ENCODE assay signal across 8 cellular contexts in the genomic region with DNA sequence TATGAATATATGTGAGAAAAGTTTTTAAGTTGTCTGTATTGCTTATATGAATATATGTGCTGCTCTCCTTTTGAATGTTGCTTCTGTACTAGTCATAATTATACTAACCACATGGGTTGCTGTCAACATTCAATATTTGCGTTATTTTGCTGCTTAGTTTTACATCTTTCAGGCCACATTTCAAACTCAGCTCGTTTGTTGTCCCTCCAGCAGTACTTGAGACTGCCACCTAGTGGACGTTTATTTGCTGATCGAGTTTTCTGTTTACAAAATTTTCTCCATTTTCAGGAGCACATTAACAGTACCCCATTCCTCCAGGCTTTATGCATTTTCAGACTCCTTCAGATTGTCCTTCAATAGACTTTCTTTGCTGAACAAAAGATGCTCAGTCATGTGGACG.
DNase-seq lines count a peak whose midpoint lies in the region; ATAC-seq, FAIRE-seq and TF ChIP-seq lines count a peak whose summit lies in the region.

No MANE protein-coding gene starts in this region.

- TF ChIP-seq CTCF in Calu3 (IDR thresholded peaks at IDR 0.05; ENCODE audit: unreplicated experiment): no peak
- TF ChIP-seq CTCF in LNCaP clone FGC (IDR thresholded peaks at IDR 0.05; ENCODE audit: control insufficient read depth, extremely low read depth, insufficient read depth): peak; percentile 50

- no peak overlapping the region for H3K27ac Mint-ChIP-seq in Calu3 (ENCODE audit: unreplicated experiment)
- H3K27ac Mint-ChIP-seq in activated naive CD4-positive, alpha-beta T cell treated with anti-CD3 and anti-CD28 coated beads for 36 hours: no peak overlapping the region

- H3K27me3 Mint-ChIP-seq in Calu3 (ENCODE audit: unreplicated experiment): peaks cover 19% of the 10 kb centered on the region
- H3K27me3 Mint-ChIP-seq in activated naive CD4-positive, alpha-beta T cell treated with anti-CD3 and anti-CD28 coated beads for 36 hours (ENCODE audit: low read depth): no peaks in the 10 kb centered on the region

- H3K4me3 ChIP-seq in LNCaP clone FGC (ENCODE audit: low read depth, low read length): no peak overlapping the region

- ATAC-seq in GM18517 (IDR thresholded peaks at IDR 0.05; ENCODE audit: unreplicated experiment): no peak
- no peak for ATAC-seq in HG02610 (IDR thresholded peaks at IDR 0.05; ENCODE audit: unreplicated experiment)

- H3K4me3 Mint-ChIP-seq in Calu3 (ENCODE audit: low read depth, unreplicated experiment): no peak overlapping the region
- no peak overlapping the region for H3K4me3 Mint-ChIP-seq in activated naive CD4-positive, alpha-beta T cell treated with anti-CD3 and anti-CD28 coated beads for 36 hours

- DNase-seq in Calu3 (peak; percentile 25), LNCaP clone FGC (ENCODE audit: low read depth) (peak; percentile 1), iPS-NIHi11 (ENCODE audit: low spot score) (peak; percentile 24), stromal cell of bone marrow (ENCODE audit: low read depth) (peak; percentile 18)
- peak; percentile 37 for DNase-seq in activated naive CD4-positive, alpha-beta T cell treated with anti-CD3 and anti-CD28 coated beads for 36 hours

- H3K9me3 Mint-ChIP-seq in Calu3 (ENCODE audit: low read depth, unreplicated experiment): no peaks in the 10 kb centered on the region
- no peaks in the 10 kb centered on the region for H3K9me3 Mint-ChIP-seq in activated naive CD4-positive, alpha-beta T cell treated with anti-CD3 and anti-CD28 coated beads for 36 hours

- peak; percentile 92 for FAIRE-seq in A204.1 (lab: Jason Lieb, UNC)

- H3K4me1 Mint-ChIP-seq in Calu3 (ENCODE audit: low read depth, unreplicated experiment): no peaks in the 10 kb centered on the region
- peaks cover 6% of the 10 kb centered on the region for H3K4me1 Mint-ChIP-seq in activated naive CD4-positive, alpha-beta T cell treated with anti-CD3 and anti-CD28 coated beads for 36 hours (ENCODE audit: low read depth)

- H3K36me3 Mint-ChIP-seq in Calu3 (ENCODE audit: insufficient read depth, unreplicated experiment): no peaks in the 10 kb centered on the region
- H3K36me3 Mint-ChIP-seq in activated naive CD4-positive, alpha-beta T cell treated with anti-CD3 and anti-CD28 coated beads for 36 hours (ENCODE audit: low read depth): no peaks in the 10 kb centered on the region

- CTCF ChIA-PET in Calu3 (lab: Charles Lee): interaction anchor here (0.9 to 1.5 kb wide), 2 partner anchors 9 to 84 kb away, joined by 4 to 5 read pairs; no protein-coding TSS in a partner anchor
- CTCF ChIA-PET in activated naive CD4-positive, alpha-beta T cell treated with anti-CD3 and anti-CD28 coated beads for 36 hours (lab: Charles Lee): interaction anchor here (0.6 to 4.6 kb wide), 7 partner anchors 21 to 272 kb away, joined by 3 to 70 read pairs (median 5); no protein-coding TSS in a partner anchor

- no TSS peak for BruUV-seq in Calu3 (replicated peaks; lab: Mats Ljungman, UMichigan)

- intact Hi-C loops in Calu3 (cut with micrococcal nuclease; ENCODE audit: unreplicated experiment): loop anchor here (2.0 kb wide), 1 partner anchor 84 kb away; no protein-coding TSS in a partner anchor
- intact Hi-C loops in activated naive CD4-positive, alpha-beta T cell treated with anti-CD3 and anti-CD28 coated beads for 36 hours (cut with micrococcal nuclease): loop anchor here (1.0 to 10.0 kb wide), 2 partner anchors 84 to 276 kb away; no protein-coding TSS in a partner anchor
